1 cellular context compared by ENCODE assay signal in genomic region chr2:218890369-218890768, GRCh38.
TF ChIP-seq lines count a peak whose summit lies in the region.

No MANE protein-coding gene starts in this region.

TF ChIP-seq in WTC11, 78 proteins besides CTCF, POLR2A, EP300 and RAD21 (continued from another document):
- TF ChIP-seq ZSCAN18 (CRISPR knock-in tag; IDR thresholded peaks at IDR 0.05) = no peak
TF ChIP-seq in WTC11: peak in this region for 0.
